1 cellular context compared by ENCODE assay signal in the genomic region with DNA sequence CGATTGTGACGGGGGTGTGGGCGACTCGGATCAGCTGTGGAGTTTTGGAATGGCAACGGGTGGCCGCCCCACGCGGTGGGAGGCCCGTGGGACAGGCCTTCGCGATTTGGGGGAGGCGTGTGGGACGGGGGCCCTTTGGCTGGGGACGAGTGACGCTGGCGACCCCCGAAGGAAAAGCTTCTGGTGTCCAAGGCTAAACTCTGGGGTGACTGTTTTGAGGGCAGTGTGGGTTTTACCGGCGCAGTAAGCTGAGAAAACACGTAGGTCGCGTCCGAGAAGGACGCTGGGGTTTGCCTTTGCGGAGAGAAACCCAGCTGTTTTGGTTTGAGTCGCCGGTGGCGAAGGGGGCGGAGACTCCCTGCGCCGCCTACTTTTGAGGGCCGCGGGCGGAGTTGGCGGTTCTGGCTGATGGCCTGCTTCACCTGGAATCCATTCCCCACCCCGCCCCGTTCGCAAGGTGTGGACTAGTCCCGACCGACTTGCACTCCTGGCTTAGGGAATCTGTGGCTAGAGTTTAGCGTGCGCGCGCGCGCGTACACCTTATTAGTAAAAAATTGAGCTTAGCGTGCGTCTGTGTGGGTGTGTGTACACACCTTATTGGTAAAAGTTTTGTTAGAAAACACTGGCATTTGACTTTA.
TF ChIP-seq lines count a peak whose summit lies in the region.

No MANE protein-coding gene starts in this region.

TF ChIP-seq in HCT116, 20 proteins besides CTCF, POLR2A, EP300 and RAD21 (continued from another document):
- TF ChIP-seq EZH2phosphoT487 (IDR thresholded peaks at IDR 0.05; ENCODE audit: borderline replicate concordance) = no peak
- peak; percentile 75 for TF ChIP-seq POLR2AphosphoS5 (IDR thresholded peaks at IDR 0.05; ENCODE audit: low read depth, low read length)
- TF ChIP-seq FOSL1 (IDR thresholded peaks at IDR 0.05; ENCODE audit: low read depth) = no peak
- peak; percentile 70 for TF ChIP-seq MAX (IDR thresholded peaks at IDR 0.05)
- TF ChIP-seq EGR1 (IDR thresholded peaks at IDR 0.05; ENCODE audit: low read depth) = peak; percentile 33
- TF ChIP-seq, protein P1, sequence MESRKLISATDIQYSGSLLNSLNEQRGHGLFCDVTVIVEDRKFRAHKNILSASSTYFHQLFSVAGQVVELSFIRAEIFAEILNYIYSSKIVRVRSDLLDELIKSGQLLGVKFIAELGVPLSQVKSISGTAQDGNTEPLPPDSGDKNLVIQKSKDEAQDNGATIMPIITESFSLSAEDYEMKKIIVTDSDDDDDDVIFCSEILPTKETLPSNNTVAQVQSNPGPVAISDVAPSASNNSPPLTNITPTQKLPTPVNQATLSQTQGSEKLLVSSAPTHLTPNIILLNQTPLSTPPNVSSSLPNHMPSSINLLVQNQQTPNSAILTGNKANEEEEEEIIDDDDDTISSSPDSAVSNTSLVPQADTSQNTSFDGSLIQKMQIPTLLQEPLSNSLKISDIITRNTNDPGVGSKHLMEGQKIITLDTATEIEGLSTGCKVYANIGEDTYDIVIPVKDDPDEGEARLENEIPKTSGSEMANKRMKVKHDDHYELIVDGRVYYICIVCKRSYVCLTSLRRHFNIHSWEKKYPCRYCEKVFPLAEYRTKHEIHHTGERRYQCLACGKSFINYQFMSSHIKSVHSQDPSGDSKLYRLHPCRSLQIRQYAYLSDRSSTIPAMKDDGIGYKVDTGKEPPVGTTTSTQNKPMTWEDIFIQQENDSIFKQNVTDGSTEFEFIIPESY (IDR thresholded peaks at IDR 0.05; ENCODE audit: extremely low read depth, insufficient replicate concordance, low read length) = peak; percentile 35
- peak; percentile 54 for TF ChIP-seq YY1 (IDR thresholded peaks at IDR 0.05; ENCODE audit: extremely low read depth, insufficient replicate concordance, low read depth, low read length)
- TF ChIP-seq, protein P2, sequence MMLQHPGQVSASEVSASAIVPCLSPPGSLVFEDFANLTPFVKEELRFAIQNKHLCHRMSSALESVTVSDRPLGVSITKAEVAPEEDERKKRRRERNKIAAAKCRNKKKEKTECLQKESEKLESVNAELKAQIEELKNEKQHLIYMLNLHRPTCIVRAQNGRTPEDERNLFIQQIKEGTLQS (IDR thresholded peaks at IDR 0.05) = no peak
- TF ChIP-seq, protein P3, sequence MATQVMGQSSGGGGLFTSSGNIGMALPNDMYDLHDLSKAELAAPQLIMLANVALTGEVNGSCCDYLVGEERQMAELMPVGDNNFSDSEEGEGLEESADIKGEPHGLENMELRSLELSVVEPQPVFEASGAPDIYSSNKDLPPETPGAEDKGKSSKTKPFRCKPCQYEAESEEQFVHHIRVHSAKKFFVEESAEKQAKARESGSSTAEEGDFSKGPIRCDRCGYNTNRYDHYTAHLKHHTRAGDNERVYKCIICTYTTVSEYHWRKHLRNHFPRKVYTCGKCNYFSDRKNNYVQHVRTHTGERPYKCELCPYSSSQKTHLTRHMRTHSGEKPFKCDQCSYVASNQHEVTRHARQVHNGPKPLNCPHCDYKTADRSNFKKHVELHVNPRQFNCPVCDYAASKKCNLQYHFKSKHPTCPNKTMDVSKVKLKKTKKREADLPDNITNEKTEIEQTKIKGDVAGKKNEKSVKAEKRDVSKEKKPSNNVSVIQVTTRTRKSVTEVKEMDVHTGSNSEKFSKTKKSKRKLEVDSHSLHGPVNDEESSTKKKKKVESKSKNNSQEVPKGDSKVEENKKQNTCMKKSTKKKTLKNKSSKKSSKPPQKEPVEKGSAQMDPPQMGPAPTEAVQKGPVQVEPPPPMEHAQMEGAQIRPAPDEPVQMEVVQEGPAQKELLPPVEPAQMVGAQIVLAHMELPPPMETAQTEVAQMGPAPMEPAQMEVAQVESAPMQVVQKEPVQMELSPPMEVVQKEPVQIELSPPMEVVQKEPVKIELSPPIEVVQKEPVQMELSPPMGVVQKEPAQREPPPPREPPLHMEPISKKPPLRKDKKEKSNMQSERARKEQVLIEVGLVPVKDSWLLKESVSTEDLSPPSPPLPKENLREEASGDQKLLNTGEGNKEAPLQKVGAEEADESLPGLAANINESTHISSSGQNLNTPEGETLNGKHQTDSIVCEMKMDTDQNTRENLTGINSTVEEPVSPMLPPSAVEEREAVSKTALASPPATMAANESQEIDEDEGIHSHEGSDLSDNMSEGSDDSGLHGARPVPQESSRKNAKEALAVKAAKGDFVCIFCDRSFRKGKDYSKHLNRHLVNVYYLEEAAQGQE (IDR thresholded peaks at IDR 0.05; ENCODE audit: low read depth) = no peak
- peak; percentile 75 for TF ChIP-seq ZFX (IDR thresholded peaks at IDR 0.05)
- TF ChIP-seq SP1 (IDR thresholded peaks at IDR 0.05; ENCODE audit: low read depth) = peak; percentile 45
- TF ChIP-seq SRF (IDR thresholded peaks at IDR 0.05; ENCODE audit: low read depth) = no peak
- TF ChIP-seq JUND (IDR thresholded peaks at IDR 0.05) = no peak
- no peak; the same call in 1 of the 2 replicates for TF ChIP-seq ELF1 (IDR thresholded peaks at IDR 0.05; ENCODE audit: borderline replicate concordance, low read depth)
- no peak for TF ChIP-seq EZH2 (IDR thresholded peaks at IDR 0.05)
- TF ChIP-seq CEBPB (IDR thresholded peaks at IDR 0.05; ENCODE audit: low read depth) = no peak
- no peak for TF ChIP-seq TCF7L2 (IDR thresholded peaks at IDR 0.05; ENCODE audit: borderline replicate concordance, extremely low read depth, insufficient read depth, insufficient read length)
- no peak for TF ChIP-seq ZNF274 (IDR thresholded peaks at IDR 0.05; ENCODE audit: low read depth, low read length)
